Comparison of ENCODE assay signal across 8 cellular contexts in genomic region chr16:23642246-23642774, GRCh38. TPM values are rescaled to one million over a fixed set of nuclear protein-coding genes. Genes with fewer than 3 reads are reported as not detected.
DNase-seq lines count a peak whose midpoint lies in the region; ATAC-seq and TF ChIP-seq lines count a peak whose summit lies in the region.

No MANE protein-coding gene starts in this region.

- WGBS in adrenal gland, 4 donors, result 70 to 73% (median 72%) methylated on average over 14 of the region's 14 CpGs
- WGBS in right lobe of liver (ENCODE audit: insufficient coverage, low coverage, low lambda C conversion rate, missing lambda C conversion rate), result 74% methylated on average over 14 of the region's 14 CpGs
- 64 to 69% methylated on average over 14 of the region's 14 CpGs for WGBS in tibial nerve, 2 donors

- DNase-seq in activated T-cell treated with anti-CD3 and anti-CD28 coated beads, Interleukin-2, amount 50 U/mL, for 4 hours, result no peak
- DNase-seq in activated T-cell treated with anti-CD3 and anti-CD28 coated beads, Interleukin-2, amount 50 U/mL, for 48 hours, result no peak
- DNase-seq in adrenal gland (no peak), right lobe of liver (no peak), tibial nerve (ENCODE audit: low spot score in 2 of 2) (no peak), putamen (ENCODE audit: low spot score) (no peak)

- H3K27me3 Mint-ChIP-seq in activated T-cell treated with anti-CD3 and anti-CD28 coated beads, Interleukin-2, amount 50 U/mL, for 4 hours (ENCODE audit: low read depth), result no peaks in the 10 kb centered on the region

- H3K9me3 ChIP-seq in adrenal gland (replicated peaks in 1 of 3), result no peaks in the 10 kb centered on the region
- no peaks in the 10 kb centered on the region for H3K9me3 ChIP-seq in right lobe of liver
- no peaks in the 10 kb centered on the region for H3K9me3 ChIP-seq in tibial nerve

- TF ChIP-seq CTCF in adrenal gland (IDR thresholded peaks at IDR 0.05), result no peak
- no peak for TF ChIP-seq CTCF in right lobe of liver (IDR thresholded peaks at IDR 0.05)
- no peak for TF ChIP-seq CTCF in tibial nerve (IDR thresholded peaks at IDR 0.05)

- H3K27ac ChIP-seq in adrenal gland (peak overlapping the region in 1 of 5 donors; percentile 82), right lobe of liver (no peak overlapping the region), tibial nerve (peak overlapping the region in 1 of 4 donors; percentile 82)

- H3K4me3 Mint-ChIP-seq in activated T-cell treated with anti-CD3 and anti-CD28 coated beads, Interleukin-2, amount 50 U/mL, for 4 hours, result peak overlapping the region; percentile 97

- H3K4me3 ChIP-seq in adrenal gland (peak overlapping the region in 3 of 4 donors; percentile 96 to 100 (median 100)), right lobe of liver (peak overlapping the region; percentile 93 to 99 (median 94)), tibial nerve (peak overlapping the region; percentile 86 to 99 (median 92))

- H3K4me1 ChIP-seq in adrenal gland (replicated peaks in 1 of 2) (peaks cover 15 to 21% of the 10 kb centered on the region in 2 donors), right lobe of liver (peaks cover 0 to 15% (median 0%) of the 10 kb centered on the region in 4 donors), tibial nerve (peaks cover 0 to 33% (median 20%) of the 10 kb centered on the region in 4 donors)

- ATAC-seq in activated T-cell treated with anti-CD3 and anti-CD28 coated beads, Interleukin-2, amount 50 U/mL, for 4 hours, result no peak
- no peak for ATAC-seq in right lobe of liver
- no peak for ATAC-seq in GM21717 (IDR thresholded peaks at IDR 0.05; ENCODE audit: unreplicated experiment)
- ATAC-seq in GM19351 (IDR thresholded peaks at IDR 0.05; ENCODE audit: unreplicated experiment), result no peak

- H3K4me1 Mint-ChIP-seq in activated T-cell treated with anti-CD3 and anti-CD28 coated beads, Interleukin-2, amount 50 U/mL, for 4 hours (ENCODE audit: low read depth), result peaks cover 42% of the 10 kb centered on the region

- H3K36me3 ChIP-seq in adrenal gland (replicated peaks in 1 of 2), result peaks cover 0 to 39% of the 10 kb centered on the region in 2 donors
- peaks cover 3 to 16% (median 6%) of the 10 kb centered on the region in 4 donors for H3K36me3 ChIP-seq in right lobe of liver
- H3K36me3 ChIP-seq in tibial nerve, result peaks cover 0 to 41% (median 4%) of the 10 kb centered on the region in 3 donors

- TF ChIP-seq POLR2A in adrenal gland (IDR thresholded peaks at IDR 0.05) (no peak), right lobe of liver (IDR thresholded peaks at IDR 0.05) (no peak), tibial nerve (IDR thresholded peaks at IDR 0.05) (no peak)

- intact Hi-C loops in adrenal gland (cut with DNase I), result no loop called here
- intact Hi-C loops in right lobe of liver (cut with DNase I), result no loop called here

- peaks cover 27% of the 10 kb centered on the region for H3K36me3 Mint-ChIP-seq in activated T-cell treated with anti-CD3 and anti-CD28 coated beads, Interleukin-2, amount 50 U/mL, for 4 hours (ENCODE audit: insufficient read depth)

- H3K27me3 ChIP-seq in adrenal gland, result no peaks in the 10 kb centered on the region
- H3K27me3 ChIP-seq in right lobe of liver, result no peaks in the 10 kb centered on the region
- no peaks in the 10 kb centered on the region for H3K27me3 ChIP-seq in tibial nerve

- no peak for TF ChIP-seq EP300 in tibial nerve (IDR thresholded peaks at IDR 0.05)

- H3K9me3 Mint-ChIP-seq in activated T-cell treated with anti-CD3 and anti-CD28 coated beads, Interleukin-2, amount 50 U/mL, for 4 hours, result no peaks in the 10 kb centered on the region

RNA-seq across cellular contexts. Expression of gene DCTN5, which starts 1.0 kb away (rescaled TPM):
- total RNA-seq in activated T-cell treated with anti-CD3 and anti-CD28 coated beads, Interleukin-2, amount 50 U/mL, for 4 hours, result 10 to 100 TPM; 80.1 to 99.5 (median 94.7) TPM
- total RNA-seq in adrenal gland (10 to 100 TPM; 22.7 to 62.7 (median 36.1) TPM), right lobe of liver (10 to 100 TPM; 10.0 to 18.9 (median 18.3) TPM), tibial nerve (10 to 100 TPM; 23.1 to 28.8 (median 27.3) TPM)
- 10 to 100 TPM in 1 of 3 donors, 1 to 10 TPM in 2; 7.9 to 64.4 (median 9.8) TPM for polyA plus RNA-seq in adrenal gland

RNA-seq across cellular contexts. Expression of gene PALB2, which starts 1.2 kb away (rescaled TPM):
- total RNA-seq in activated T-cell treated with anti-CD3 and anti-CD28 coated beads, Interleukin-2, amount 50 U/mL, for 4 hours, result 10 to 100 TPM; 22.1 to 27.3 (median 22.9) TPM
- total RNA-seq in adrenal gland (10 to 100 TPM in 3 of 8 donors, 1 to 10 TPM in 5; 2.8 to 12.9 (median 9.2) TPM), right lobe of liver (1 to 10 TPM; 4.3 to 7.7 (median 5.4) TPM), tibial nerve (10 to 100 TPM in 3 of 4 donors, 1 to 10 TPM in 1; 9.6 to 19.0 (median 10.7) TPM)
- polyA plus RNA-seq in adrenal gland, result 10 to 100 TPM in 2 of 3 donors, 1 to 10 TPM in 1; 9.6 to 16.4 (median 11.8) TPM

RNA-seq across cellular contexts. Expression of gene PLK1, which starts 36.4 kb away (rescaled TPM):
- total RNA-seq in activated T-cell treated with anti-CD3 and anti-CD28 coated beads, Interleukin-2, amount 50 U/mL, for 4 hours, result 1 to 10 TPM; 1.3 to 1.8 (median 1.5) TPM
- total RNA-seq in adrenal gland, result 1 to 10 TPM in 6 of 8 donors, under 1 TPM in 2; 0.18 to 4.7 (median 2.6) TPM
- 1 to 10 TPM; 1.2 to 2.8 (median 2.6) TPM for polyA plus RNA-seq in adrenal gland
- total RNA-seq in right lobe of liver, result 1 to 10 TPM in 4 of 6 experiments, under 1 TPM in 2; 0.61 to 3.6 (median 1.8) TPM
- total RNA-seq in tibial nerve, result 1 to 10 TPM in 3 of 4 donors, under 1 TPM in 1; 0.59 to 9.6 (median 2.1) TPM

RNA-seq across cellular contexts. Expression of gene NDUFAB1, which starts 46.2 kb away (rescaled TPM):
- 100 to 1,000 TPM; 196 to 225 (median 220) TPM for total RNA-seq in activated T-cell treated with anti-CD3 and anti-CD28 coated beads, Interleukin-2, amount 50 U/mL, for 4 hours
- total RNA-seq in adrenal gland (100 to 1,000 TPM; 103 to 194 (median 126) TPM), right lobe of liver (10 to 100 TPM; 53.9 to 87.3 (median 63.9) TPM), tibial nerve (10 to 100 TPM; 43.7 to 87.8 (median 67.1) TPM)
- 100 to 1,000 TPM in 1 of 3 donors, 10 to 100 TPM in 2; 67.6 to 170 (median 81.6) TPM for polyA plus RNA-seq in adrenal gland
